In genomic region chr17:2107506-2107905, GRCh38 we compare ENCODE assay signal across 1 cellular context.
TF ChIP-seq lines count a peak whose summit lies in the region.

No MANE protein-coding gene starts in this region.

TF ChIP-seq in HepG2, 621 proteins besides CTCF, POLR2A, EP300 and RAD21:
- no peak for TF ChIP-seq ONECUT2 (CRISPR knock-in tag; IDR thresholded peaks at IDR 0.05)
- no peak for TF ChIP-seq SMC3 (IDR thresholded peaks at IDR 0.05; ENCODE audit: low read length)
- no peak for TF ChIP-seq ZNF329 (CRISPR knock-in tag; IDR thresholded peaks at IDR 0.05; ENCODE audit: low read depth)
- no peak for TF ChIP-seq ZNF720 (CRISPR knock-in tag; IDR thresholded peaks at IDR 0.05)
- TF ChIP-seq ZNF839 (CRISPR knock-in tag; IDR thresholded peaks at IDR 0.05; ENCODE audit: borderline replicate concordance): no peak
- TF ChIP-seq ETS1 (CRISPR knock-in tag; IDR thresholded peaks at IDR 0.05): no peak
- TF ChIP-seq ZBTB40 (IDR thresholded peaks at IDR 0.05): no peak
- TF ChIP-seq ZBTB40 (CRISPR knock-in tag; IDR thresholded peaks at IDR 0.05): no peak
- TF ChIP-seq SNAPC5 (CRISPR knock-in tag; IDR thresholded peaks at IDR 0.05; ENCODE audit: borderline replicate concordance): no peak
- TF ChIP-seq TRIM24 (CRISPR knock-in tag; IDR thresholded peaks at IDR 0.05): no peak
- TF ChIP-seq ZNF281 (CRISPR knock-in tag; IDR thresholded peaks at IDR 0.05; ENCODE audit: borderline replicate concordance): no peak
- TF ChIP-seq ATF4 (CRISPR knock-in tag; IDR thresholded peaks at IDR 0.05): no peak
- no peak for TF ChIP-seq ZBTB7B (CRISPR knock-in tag; IDR thresholded peaks at IDR 0.05)
- no peak for TF ChIP-seq ZNF850 (CRISPR knock-in tag; conservative IDR thresholded peaks at IDR 0.05)
- no peak for TF ChIP-seq CEBPZ (IDR thresholded peaks at IDR 0.05; ENCODE audit: low read length)
